Comparison of ENCODE assay signal across 25 cellular contexts in genomic region chr2:227772932-227773331, GRCh38. TPM values are rescaled to one million over a fixed set of nuclear protein-coding genes. Genes with fewer than 3 reads are reported as not detected.
"Had no signal": no experiment of that assay in that cellular context is flagged by ENCODE, and none has a peak within 500 bp of the region (broad histone marks: within the 10 kb centered on the region; RNA-seq: fewer than 3 reads in every experiment).

No MANE protein-coding gene starts in this region.

- H3K4me3 ChIP-seq: adrenal gland, breast epithelium, esophagus muscularis mucosa, heart right ventricle, left lung, tibial artery had no signal

- H3K9me3 Mint-ChIP-seq: activated naive CD4-positive, alpha-beta T cell treated with anti-CD3 and anti-CD28 coated beads, Interleukin-2, amount 50 U/mL, for 72 hours; nephron progenitor cell had no signal

- H3K27ac Mint-ChIP-seq: activated naive CD4-positive, alpha-beta T cell treated with anti-CD3 and anti-CD28 coated beads, Interleukin-2, amount 50 U/mL, for 72 hours; nephron progenitor cell had no signal

- DNase-seq: activated CD4-positive, alpha-beta T cell treated with anti-CD3 and anti-CD28 coated beads for 1 hour; activated gamma-delta T cell treated with Interleukin-2 at 50 U/mL for 16 hours; cerebellar nuclear complex; effector CD8-positive, alpha-beta T cell; heart right ventricle; left lung; mammary epithelial cell; midbrain; nephron progenitor cell; stimulated activated CD4-positive, alpha-beta T cell treated with anti-CD3 and anti-CD28 coated beads, Interleukin-12 subunit alpha, Interleukin-12 subunit beta, amount 100 ng/mL, for 4 hours; stimulated activated CD4-positive, alpha-beta T cell treated with anti-CD3 and anti-CD28 coated beads, Interleukin-1b, Interleukin-23, amount 100 ng/mL, for 48 hours; stimulated activated naive CD8-positive, alpha-beta T cell treated with anti-CD3 and anti-CD28 coated beads, Interleukin-15, Interleukin-2, amounts not matched to agents 100 U/mL and 50 U/mL, for 24 hours; substantia nigra; T-helper 2 cell; tibial artery had no signal

- H3K27me3 Mint-ChIP-seq: progenitor cell of endocrine pancreas had no signal

- H3K27me3 ChIP-seq: adrenal gland, breast epithelium, esophagus muscularis mucosa, left lung, tibial artery had no signal

- ATAC-seq: activated naive CD4-positive, alpha-beta T cell treated with anti-CD3 and anti-CD28 coated beads, Interleukin-2, amount 50 U/mL, for 72 hours; heart right ventricle; left lung; stimulated activated naive CD8-positive, alpha-beta T cell treated with anti-CD3 and anti-CD28 coated beads, Interleukin-15, Interleukin-2, amounts not matched to agents 100 U/mL and 50 U/mL, for 24 hours had no signal

- H3K4me3 Mint-ChIP-seq: nephron progenitor cell had no signal

- H3K9me3 ChIP-seq: adrenal gland, breast epithelium, esophagus muscularis mucosa, heart right ventricle, left lung, tibial artery had no signal

- H3K36me3 Mint-ChIP-seq: activated naive CD4-positive, alpha-beta T cell treated with anti-CD3 and anti-CD28 coated beads, Interleukin-2, amount 50 U/mL, for 72 hours had no signal

- H3K27ac ChIP-seq: adrenal gland, breast epithelium, esophagus muscularis mucosa, heart right ventricle, left lung, tibial artery, VCaP had no signal

- H3K36me3 ChIP-seq: adrenal gland, breast epithelium, esophagus muscularis mucosa, heart right ventricle, left lung, tibial artery had no signal

- H3K4me1 ChIP-seq: adrenal gland, breast epithelium, esophagus muscularis mucosa, heart right ventricle, left lung, tibial artery had no signal

RNA-seq across cellular contexts. Expression of gene SCYGR8, which starts 27.2 kb away (rescaled TPM):
- total RNA-seq: activated CD8-positive, alpha-beta memory T cell treated with anti-CD3 and anti-CD28 coated beads for 36 hours; activated naive CD4-positive, alpha-beta T cell treated with anti-CD3 and anti-CD28 coated beads, Interleukin-2, amount 50 U/mL, for 72 hours; adrenal gland; astrocyte; breast epithelium; esophagus muscularis mucosa; heart right ventricle; kidney epithelial cell; left lung; mammary epithelial cell; omental fat pad; progenitor cell of endocrine pancreas had no signal
- polyA plus RNA-seq: adrenal gland, heart right ventricle, mammary epithelial cell had no signal

RNA-seq across cellular contexts. Expression of gene CCL20, which starts 40.7 kb away (rescaled TPM):
- total RNA-seq: astrocyte, heart right ventricle, progenitor cell of endocrine pancreas had no signal

RNA-seq across cellular contexts. Expression of gene SCYGR7, which starts 44.8 kb away (rescaled TPM):
- total RNA-seq: activated CD8-positive, alpha-beta memory T cell treated with anti-CD3 and anti-CD28 coated beads for 36 hours; activated naive CD4-positive, alpha-beta T cell treated with anti-CD3 and anti-CD28 coated beads, Interleukin-2, amount 50 U/mL, for 72 hours; adrenal gland; astrocyte; breast epithelium; esophagus muscularis mucosa; heart right ventricle; kidney epithelial cell; left lung; mammary epithelial cell; omental fat pad; progenitor cell of endocrine pancreas had no signal
- polyA plus RNA-seq: adrenal gland, heart right ventricle, mammary epithelial cell had no signal

RNA-seq across cellular contexts. Expression of gene SCYGR6, which starts 48.4 kb away (rescaled TPM):
- total RNA-seq: activated CD8-positive, alpha-beta memory T cell treated with anti-CD3 and anti-CD28 coated beads for 36 hours; activated naive CD4-positive, alpha-beta T cell treated with anti-CD3 and anti-CD28 coated beads, Interleukin-2, amount 50 U/mL, for 72 hours; adrenal gland; astrocyte; breast epithelium; esophagus muscularis mucosa; heart right ventricle; kidney epithelial cell; left lung; mammary epithelial cell; omental fat pad; progenitor cell of endocrine pancreas had no signal
- polyA plus RNA-seq: adrenal gland, heart right ventricle, mammary epithelial cell had no signal

RNA-seq across cellular contexts. Expression of gene SLC19A3, which starts 55.1 kb away (rescaled TPM):
- total RNA-seq: activated CD8-positive, alpha-beta memory T cell treated with anti-CD3 and anti-CD28 coated beads for 36 hours; activated naive CD4-positive, alpha-beta T cell treated with anti-CD3 and anti-CD28 coated beads, Interleukin-2, amount 50 U/mL, for 72 hours had no signal
